Comparison of ENCODE assay signal across 9 cellular contexts in the genomic region with DNA sequence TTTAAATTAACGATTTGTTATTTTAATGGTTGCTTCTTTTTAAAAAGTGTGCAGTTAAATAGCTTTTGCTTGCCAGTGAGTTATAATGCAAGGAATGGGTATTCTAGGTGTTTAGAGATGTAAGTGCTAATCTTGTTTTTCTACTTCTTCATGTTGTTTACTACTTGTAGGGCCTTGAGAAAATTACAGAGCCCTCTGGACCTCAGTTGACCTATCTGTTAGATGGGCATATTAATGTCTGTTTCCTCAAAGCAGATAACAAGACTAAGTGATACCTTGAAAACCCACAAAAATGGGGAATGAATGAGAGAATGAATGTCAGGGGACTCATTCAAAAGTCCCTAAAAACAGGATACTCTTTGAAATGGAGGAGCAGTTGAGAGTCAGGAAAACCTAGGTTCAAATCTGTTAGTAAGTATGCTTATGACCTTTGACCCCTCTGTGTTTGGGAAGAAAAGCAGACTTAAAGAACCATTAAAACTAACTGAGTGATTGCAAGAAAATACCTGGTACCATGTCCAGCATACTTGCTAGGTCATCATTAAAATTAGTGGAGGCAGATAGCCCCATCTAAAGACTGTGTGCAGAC.
"Had no signal": no experiment of that assay in that cellular context is flagged by ENCODE, and none has a peak within 500 bp of the region (broad histone marks: within the 10 kb centered on the region; RNA-seq: fewer than 3 reads in every experiment).

No MANE protein-coding gene starts in this region.

- H3K27ac ChIP-seq: HL-60 had no signal

- H3K4me1 Mint-ChIP-seq: GM23338, H9, IgD-negative memory B cell had no signal

- FAIRE-seq: H1, H54, HepG2 had no signal

- H3K27ac Mint-ChIP-seq: GM23338, H9, IgD-negative memory B cell had no signal

- H3K4me3 ChIP-seq: GM23338 had no signal

- H3K4me3 Mint-ChIP-seq: GM23338, H9, IgD-negative memory B cell had no signal

- H3K36me3 Mint-ChIP-seq: IgD-negative memory B cell had no signal

- DNase-seq: H9, HCEC 1CT, KG1 had no signal

- ATAC-seq: GM23338, HepG2 had no signal

- H3K27me3 Mint-ChIP-seq: IgD-negative memory B cell had no signal

- H3K4me2 ChIP-seq: GM23338 had no signal

- H2AFZ ChIP-seq: GM23338 had no signal
